1 cellular context compared by ENCODE assay signal in genomic region chr3:16325850-16326249, GRCh38.
TF ChIP-seq lines count a peak whose summit lies in the region.

No MANE protein-coding gene starts in this region.

TF ChIP-seq in liver, 16 proteins besides CTCF, POLR2A, EP300 and RAD21 (continued from another document):
- TF ChIP-seq ZBTB33 (IDR thresholded peaks at IDR 0.05) (no peak), GABPA (IDR thresholded peaks at IDR 0.05 in 1 of 2, conservative IDR thresholded peaks at IDR 0.05 in 1 of 2) (no peak), JUND (IDR thresholded peaks at IDR 0.05) (no peak)
